In genomic region chr7:104986623-104987259, GRCh38 we compare ENCODE assay signal across 13 cellular contexts. TPM values are rescaled to one million over a fixed set of nuclear protein-coding genes. Genes with fewer than 3 reads are reported as not detected.
A peak's percentile ranks its signal among the peaks of the same experiment; 100 is the strongest.
DNase-seq lines count a peak whose midpoint lies in the region; ATAC-seq and TF ChIP-seq lines count a peak whose summit lies in the region.
"Had no signal": no experiment of that assay in that cellular context is flagged by ENCODE, and none has a peak within 500 bp of the region (broad histone marks: within the 10 kb centered on the region; RNA-seq: fewer than 3 reads in every experiment).

No MANE protein-coding gene starts in this region.

- no peak overlapping the region for H3K4me3 ChIP-seq in SU-DHL-6 (ENCODE audit: insufficient read depth, low read length, poor library complexity, severe bottlenecking)
- H3K4me3 ChIP-seq: adrenal gland had no signal

- peaks cover 6% of the 10 kb centered on the region; the same call in 1 of the 2 replicates for H3K36me3 ChIP-seq in SU-DHL-6 (ENCODE audit: low read length)

- no peak overlapping the region for H3K4me2 ChIP-seq in SU-DHL-6 (ENCODE audit: low read depth, low read length, poor library complexity, severe bottlenecking)

- no peak overlapping the region for H3K4me3 Mint-ChIP-seq in activated CD8-positive, alpha-beta memory T cell treated with anti-CD3 and anti-CD28 coated beads, Interleukin-2, amount 10 ng/mL, durations not matched to agents 7 days and 5 days

- H3F3A ChIP-seq in SU-DHL-6 (ENCODE audit: insufficient read depth): peaks cover 65% of the 10 kb centered on the region

- H3K9me3 ChIP-seq in SU-DHL-6 (ENCODE audit: insufficient read depth, low read length): no peaks in the 10 kb centered on the region
- H3K9me3 ChIP-seq: adrenal gland had no signal

- CTCF ChIA-PET in activated CD8-positive, alpha-beta memory T cell treated with anti-CD3 and anti-CD28 coated beads, Interleukin-2, amount 10 ng/mL, durations not matched to agents 7 days and 5 days (lab: Charles Lee): interaction anchor here (0.9 to 3.1 kb wide), 5 partner anchors 13 to 103 kb away, joined by 3 to 8 read pairs (median 4); no protein-coding TSS in a partner anchor

- peak overlapping the region; percentile 46 for H3K27ac Mint-ChIP-seq in activated CD8-positive, alpha-beta memory T cell treated with anti-CD3 and anti-CD28 coated beads, Interleukin-2, amount 10 ng/mL, durations not matched to agents 7 days and 5 days

- peaks cover 52% of the 10 kb centered on the region for H3K4me1 Mint-ChIP-seq in activated CD8-positive, alpha-beta memory T cell treated with anti-CD3 and anti-CD28 coated beads, Interleukin-2, amount 10 ng/mL, durations not matched to agents 7 days and 5 days

- H3K27ac ChIP-seq in SU-DHL-6 (ENCODE audit: low read depth, low read length) (peak overlapping the region; percentile 21; the same call in 1 of the 2 replicates), substantia nigra (ENCODE audit: low read depth, low read length, poor library complexity, severe bottlenecking) (peak overlapping the region; percentile 26)

- H3K27me3 Mint-ChIP-seq in activated CD8-positive, alpha-beta memory T cell treated with anti-CD3 and anti-CD28 coated beads, Interleukin-2, amount 10 ng/mL, durations not matched to agents 7 days and 5 days: no peaks in the 10 kb centered on the region

- H4K20me1 ChIP-seq in SU-DHL-6 (ENCODE audit: low read depth, low read length): peaks cover 19% of the 10 kb centered on the region

- H2AFZ ChIP-seq in SU-DHL-6 (ENCODE audit: low read depth, low read length, severe bottlenecking): no peak overlapping the region

- no peak for ATAC-seq in activated CD8-positive, alpha-beta memory T cell treated with anti-CD3 and anti-CD28 coated beads, Interleukin-2, amount 10 ng/mL, durations not matched to agents 7 days and 5 days
- ATAC-seq in GM21529 (IDR thresholded peaks at IDR 0.05; ENCODE audit: unreplicated experiment): no peak
- ATAC-seq: left cardiac atrium had no signal

- TF ChIP-seq CTCF in SU-DHL-6 (IDR thresholded peaks at IDR 0.05; ENCODE audit: insufficient read depth, low read length, poor library complexity, severe bottlenecking): no peak

- no peaks in the 10 kb centered on the region for H3K9me2 ChIP-seq in SU-DHL-6 (replicated peaks; ENCODE audit: insufficient read depth, low read length)

- peaks cover 36% of the 10 kb centered on the region for H3K79me2 ChIP-seq in SU-DHL-6 (ENCODE audit: insufficient read depth, low read length)

- H3K9me3 Mint-ChIP-seq in activated CD8-positive, alpha-beta memory T cell treated with anti-CD3 and anti-CD28 coated beads, Interleukin-2, amount 10 ng/mL, durations not matched to agents 7 days and 5 days (ENCODE audit: low read depth): no peaks in the 10 kb centered on the region

- no peak overlapping the region for H3K9ac ChIP-seq in SU-DHL-6 (ENCODE audit: low read length)

- no peak for DNase-seq in activated CD8-positive, alpha-beta memory T cell treated with anti-CD3 and anti-CD28 coated beads, Interleukin-2, amount 10 ng/mL, durations not matched to agents 7 days and 5 days
- DNase-seq in activated CD8-positive, alpha-beta memory T cell treated with anti-CD3 and anti-CD28 coated beads, Interleukin-2, amount 50 U/mL, for 4 hours: no peak
- DNase-seq in germinal center (ENCODE audit: low spot score) (peak; percentile 30), substantia nigra (lab: John Stamatoyannopoulos, UW) (no peak), SKM-1 (lab: John Stamatoyannopoulos, UW; ENCODE audit: unreplicated experiment) (no peak)
- no peak for DNase-seq in stimulated activated CD4-positive, alpha-beta T cell treated with anti-CD3 and anti-CD28 coated beads, Interleukin-15, amount 100 ng/mL, for 24 hours
- DNase-seq: activated CD4-positive, alpha-beta T cell treated with anti-CD3 and anti-CD28 coated beads for 4 hours; adrenal gland; left cardiac atrium; NCI-H1694 treated with DMSO at 0.1 percent for 48 hours; stimulated activated CD4-positive, alpha-beta T cell treated with anti-CD3 and anti-CD28 coated beads, Interleukin-4, amount 100 ng/mL, for 24 hours had no signal

- H3K27me3 ChIP-seq in SU-DHL-6 (ENCODE audit: low read length): no peaks in the 10 kb centered on the region
- H3K27me3 ChIP-seq: adrenal gland had no signal

- H3K36me3 Mint-ChIP-seq in activated CD8-positive, alpha-beta memory T cell treated with anti-CD3 and anti-CD28 coated beads, Interleukin-2, amount 10 ng/mL, durations not matched to agents 7 days and 5 days: peaks cover 23% of the 10 kb centered on the region

RNA-seq across cellular contexts. Expression of gene KMT2E, which starts 27.3 kb away (rescaled TPM):
- total RNA-seq in activated CD8-positive, alpha-beta memory T cell treated with anti-CD3 and anti-CD28 coated beads, Interleukin-2, amount 10 ng/mL, durations not matched to agents 7 days and 5 days: 100 to 1,000 TPM; 110 to 127 TPM
